ENCODE assay signal across 14 cellular contexts in the genomic region with DNA sequence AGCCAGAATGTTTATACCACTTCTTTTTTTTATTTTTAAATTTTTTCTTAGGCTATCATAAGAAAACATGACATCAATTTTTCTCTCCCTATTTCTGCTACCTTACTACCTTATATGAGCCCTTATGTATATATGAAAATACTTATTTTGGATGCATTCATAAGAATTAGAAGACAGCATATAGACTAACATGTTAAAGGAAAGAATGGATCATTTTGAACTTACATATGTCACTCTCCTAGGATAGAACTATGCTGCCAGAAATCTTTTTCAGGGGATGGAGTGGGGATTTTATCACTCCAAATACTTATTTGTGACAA.
"Had no signal": no experiment of that assay in that cellular context is flagged by ENCODE, and none has a peak within 500 bp of the region (broad histone marks: within the 10 kb centered on the region; RNA-seq: fewer than 3 reads in every experiment).

No MANE protein-coding gene starts in this region.

- H3K36me3 Mint-ChIP-seq: naive thymus-derived CD4-positive, alpha-beta T cell had no signal

- H3K27me3 ChIP-seq: foreskin keratinocyte, right atrium auricular region, sigmoid colon, thyroid gland had no signal

- H3K27ac Mint-ChIP-seq: dendritic cell treated with granulocyte-macrophage colony-stimulating factor and Interleukin-4, amounts not matched to agents 40 ng/mL and 50 ng/mL, for 4 days; effector memory CD8-positive, alpha-beta T cell; naive thymus-derived CD4-positive, alpha-beta T cell; type B pancreatic cell had no signal

- FAIRE-seq: urothelium cell line had no signal

- DNase-seq: effector memory CD8-positive, alpha-beta T cell; foreskin keratinocyte; head of caudate nucleus; naive thymus-derived CD4-positive, alpha-beta T cell; posterior cingulate gyrus; sigmoid colon; stimulated activated CD4-positive, alpha-beta T cell treated with anti-CD3 and anti-CD28 coated beads, Interleukin-2, amount 100 ng/mL, for 48 hours; stimulated activated naive CD4-positive, alpha-beta T cell treated with Interleukin-2 at 50 U/mL for 16 hours; thyroid gland had no signal

- H3K4me1 ChIP-seq: foreskin keratinocyte, right atrium auricular region had no signal

- H3K27me3 Mint-ChIP-seq: dendritic cell treated with granulocyte-macrophage colony-stimulating factor and Interleukin-4, amounts not matched to agents 40 ng/mL and 50 ng/mL, for 4 days; effector memory CD8-positive, alpha-beta T cell; naive thymus-derived CD4-positive, alpha-beta T cell; type B pancreatic cell had no signal

- H3K27ac ChIP-seq: foreskin keratinocyte, right atrium auricular region, sigmoid colon, skin epidermis, thyroid gland had no signal

- H3K9me3 ChIP-seq: right atrium auricular region, sigmoid colon, thyroid gland had no signal

- H3K36me3 ChIP-seq: right atrium auricular region, sigmoid colon, thyroid gland had no signal

- H3K4me3 ChIP-seq: right atrium auricular region, sigmoid colon, skin epidermis, thyroid gland had no signal

- ATAC-seq: effector memory CD8-positive, alpha-beta T cell; foreskin keratinocyte; naive thymus-derived CD4-positive, alpha-beta T cell had no signal

- H3K4me3 Mint-ChIP-seq: dendritic cell treated with granulocyte-macrophage colony-stimulating factor and Interleukin-4, amounts not matched to agents 40 ng/mL and 50 ng/mL, for 4 days; effector memory CD8-positive, alpha-beta T cell; naive thymus-derived CD4-positive, alpha-beta T cell; type B pancreatic cell had no signal

- H3K9me3 Mint-ChIP-seq: dendritic cell treated with granulocyte-macrophage colony-stimulating factor and Interleukin-4, amounts not matched to agents 40 ng/mL and 50 ng/mL, for 4 days; effector memory CD8-positive, alpha-beta T cell; naive thymus-derived CD4-positive, alpha-beta T cell; type B pancreatic cell had no signal
